15 cellular contexts compared by ENCODE assay signal in the genomic region with DNA sequence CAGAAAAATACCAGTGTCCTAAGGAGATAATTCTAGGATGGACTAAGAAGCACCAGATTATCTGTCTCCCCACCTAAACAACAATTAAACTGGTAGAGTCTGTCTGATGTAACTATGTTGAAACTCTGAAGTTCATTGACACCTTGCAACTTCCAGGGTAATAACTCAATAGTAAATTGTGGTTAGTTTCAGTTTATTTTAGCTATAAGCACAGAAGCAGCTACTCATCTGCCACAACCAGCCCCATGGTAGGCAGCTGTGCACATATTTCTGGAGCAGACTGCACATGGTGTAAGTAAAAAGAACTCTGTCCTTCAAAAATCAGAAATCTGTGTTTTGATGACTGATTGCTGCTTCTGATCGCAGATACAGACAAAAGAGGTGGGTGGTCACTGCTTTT.
DNase-seq lines count a peak whose midpoint lies in the region; ATAC-seq and TF ChIP-seq lines count a peak whose summit lies in the region.
"Had no signal": no experiment of that assay in that cellular context is flagged by ENCODE, and none has a peak within 500 bp of the region (broad histone marks: within the 10 kb centered on the region; RNA-seq: fewer than 3 reads in every experiment).

No MANE protein-coding gene starts in this region.

- H3K36me3 ChIP-seq in GM23338 (ENCODE audit: insufficient read depth) (no peaks in the 10 kb centered on the region), OCI-LY7 (ENCODE audit: insufficient read depth, low read length) (peaks cover 13% of the 10 kb centered on the region; the same call in 1 of the 2 replicates), PC-3 (ENCODE audit: low read depth, low read length) (no peaks in the 10 kb centered on the region)

- no peaks in the 10 kb centered on the region for H3K4me1 ChIP-seq in GM23338 (ENCODE audit: insufficient read depth)
- no peaks in the 10 kb centered on the region for H3K4me1 ChIP-seq in OCI-LY7 (ENCODE audit: insufficient read depth, low read length, poor library complexity, severe bottlenecking)
- H3K4me1 ChIP-seq in PC-3 (ENCODE audit: insufficient read depth, low read length): no peaks in the 10 kb centered on the region
- H3K4me1 ChIP-seq: A549 had no signal

- no peak overlapping the region for H3K27ac Mint-ChIP-seq in GM23338
- H3K27ac Mint-ChIP-seq: CD14-positive monocyte, IgD-negative memory B cell had no signal

- H3K9me3 ChIP-seq in OCI-LY7 (ENCODE audit: low read length) (peaks cover 45% of the 10 kb centered on the region; the same call in 1 of the 2 replicates), PC-3 (ENCODE audit: low read length) (no peaks in the 10 kb centered on the region)
- H3K9me3 ChIP-seq: A549 had no signal

- no TSS peak for BruUV-seq in OCI-LY7 (replicated peaks; lab: Mats Ljungman, UMichigan)
- no TSS peak for BruUV-seq in PC-3 (replicated peaks; lab: Mats Ljungman, UMichigan)

- H3K27me3 ChIP-seq in GM23338 (ENCODE audit: insufficient read depth) (no peaks in the 10 kb centered on the region), PC-3 (ENCODE audit: low read length) (no peaks in the 10 kb centered on the region)

- no peaks in the 10 kb centered on the region for H3K4me1 Mint-ChIP-seq in GM23338
- H3K4me1 Mint-ChIP-seq: CD14-positive monocyte, IgD-negative memory B cell had no signal

- H3K79me2 ChIP-seq in GM23338 (replicated peaks; ENCODE audit: insufficient read depth): no peaks in the 10 kb centered on the region
- H3K79me2 ChIP-seq in OCI-LY7 (ENCODE audit: insufficient read depth, low read depth, low read length): no peaks in the 10 kb centered on the region
- no peaks in the 10 kb centered on the region for H3K79me2 ChIP-seq in PC-3 (ENCODE audit: low read length)

- H3K9ac ChIP-seq in PC-3 (ENCODE audit: low read length): no peak overlapping the region

- H3K4me3 Mint-ChIP-seq in GM23338: no peak overlapping the region
- H3K4me3 Mint-ChIP-seq: CD14-positive monocyte, IgD-negative memory B cell had no signal

- no peaks in the 10 kb centered on the region for H3K27me3 Mint-ChIP-seq in GM23338 (ENCODE audit: insufficient read depth, low read depth, poor library complexity)
- H3K27me3 Mint-ChIP-seq: IgD-negative memory B cell had no signal

- H3K9me2 ChIP-seq in GM23338 (ENCODE audit: insufficient read depth): no peaks in the 10 kb centered on the region
- H3K9me2 ChIP-seq in OCI-LY7 (ENCODE audit: insufficient read depth, low read length): no peaks in the 10 kb centered on the region
- no peaks in the 10 kb centered on the region for H3K9me2 ChIP-seq in PC-3 (replicated peaks; ENCODE audit: low read length)

- no peak for DNase-seq in GM23338 (ENCODE audit: low spot score)
- DNase-seq in OCI-LY7 (ENCODE audit: low spot score): no peak
- DNase-seq in fibroblast of peridontal ligament (ENCODE audit: extremely low read depth): peak; percentile 45
- peak; percentile 39 for DNase-seq in skeletal muscle cell (ENCODE audit: low read depth)
- DNase-seq in PC-3: no peak
- DNase-seq in DMS53 (lab: John Stamatoyannopoulos, UW): no peak
- no peak for DNase-seq in GF-D8 (lab: John Stamatoyannopoulos, UW)
- DNase-seq: DMS 273 treated with DMSO at 0.1 percent for 48 hours, H7, NCI-H1436, NCI-H2029, NCI-H774 had no signal

- ATAC-seq in GM23338 (no peak), PC-3 (no peak)
- ATAC-seq: A549 had no signal

- H2AFZ ChIP-seq in GM23338 (0 out of 2 replicates have a peak overlapping the region, but pooled peaks have one; percentile 21), OCI-LY7 (ENCODE audit: low read length) (peak overlapping the region; percentile 69), PC-3 (ENCODE audit: low read length) (no peak overlapping the region)

- no peaks in the 10 kb centered on the region for H3F3A ChIP-seq in GM23338 (replicated peaks; ENCODE audit: low read depth)
- no peaks in the 10 kb centered on the region for H3F3A ChIP-seq in PC-3 (ENCODE audit: low read length, unreplicated experiment)

- CTCF ChIA-PET in OCI-LY7 (lab: Charles Lee; ENCODE audit: unreplicated experiment): no interaction called here
- CTCF ChIA-PET in PC-3 (lab: Charles Lee): no interaction called here

- H3K4me3 ChIP-seq in GM23338: no peak overlapping the region
- no peak overlapping the region for H3K4me3 ChIP-seq in OCI-LY7 (ENCODE audit: low read depth, low read length, poor library complexity, severe bottlenecking)
- H3K4me3 ChIP-seq in skeletal muscle cell (ENCODE audit: low read depth, low read length): no peak overlapping the region
- no peak overlapping the region for H3K4me3 ChIP-seq in PC-3 (ENCODE audit: low read length)
- H3K4me3 ChIP-seq: A549 had no signal

- no peaks in the 10 kb centered on the region for H3K36me3 Mint-ChIP-seq in GM23338 (ENCODE audit: low read depth)
- H3K36me3 Mint-ChIP-seq: CD14-positive monocyte, IgD-negative memory B cell had no signal

- intact Hi-C loops in OCI-LY7 (cut with micrococcal nuclease; ENCODE audit: unreplicated experiment): no loop called here
- intact Hi-C loops in PC-3 (cut with micrococcal nuclease): no loop called here

- no peak overlapping the region for H3K4me2 ChIP-seq in GM23338
- no peak overlapping the region for H3K4me2 ChIP-seq in OCI-LY7 (ENCODE audit: low read length)
- no peak overlapping the region for H3K4me2 ChIP-seq in PC-3 (ENCODE audit: low read length)
- H3K4me2 ChIP-seq: A549 had no signal

- TF ChIP-seq CTCF in GM23338 (conservative IDR thresholded peaks at IDR 0.05; ENCODE audit: low read depth in 2 of 2): no peak
- no peak for TF ChIP-seq CTCF in OCI-LY7 (conservative IDR thresholded peaks at IDR 0.05; ENCODE audit: low read length)
- no peak for TF ChIP-seq CTCF in PC-3 (conservative IDR thresholded peaks at IDR 0.05; ENCODE audit: low read depth, low read length)

- no peaks in the 10 kb centered on the region for H4K20me1 ChIP-seq in GM23338 (replicated peaks; ENCODE audit: insufficient read depth)
- no peaks in the 10 kb centered on the region for H4K20me1 ChIP-seq in OCI-LY7 (ENCODE audit: insufficient read depth, low read length)
- H4K20me1 ChIP-seq in PC-3 (ENCODE audit: low read length): no peaks in the 10 kb centered on the region

- POLR2A ChIA-PET in OCI-LY7 (lab: Charles Lee) (interaction anchor here (1.4 kb wide), 1 partner anchor 12 kb away, joined by 4 read pairs; no protein-coding TSS in a partner anchor), PC-3 (lab: Charles Lee; ENCODE audit: unreplicated experiment) (no interaction called here)

- no peaks in the 10 kb centered on the region for H3K9me3 Mint-ChIP-seq in GM23338

- no peak overlapping the region for H3K27ac ChIP-seq in GM23338 (ENCODE audit: low read depth)
- no peak overlapping the region for H3K27ac ChIP-seq in OCI-LY7 (ENCODE audit: low read depth, low read length, poor library complexity, severe bottlenecking)
- H3K27ac ChIP-seq in PC-3 (ENCODE audit: low read length): no peak overlapping the region
- H3K27ac ChIP-seq: A549 had no signal

TF ChIP-seq in GM23338, 12 proteins besides CTCF, POLR2A, EP300 and RAD21 (continues in another document):
- TF ChIP-seq EZH2phosphoT487 (IDR thresholded peaks at IDR 0.05; ENCODE audit: unreplicated experiment): no peak
- no peak for TF ChIP-seq ZNF331 (CRISPR knock-in tag; IDR thresholded peaks at IDR 0.05; ENCODE audit: low read depth)
- no peak for TF ChIP-seq JUNB (IDR thresholded peaks at IDR 0.05; ENCODE audit: unreplicated experiment)
- TF ChIP-seq, protein P1, sequence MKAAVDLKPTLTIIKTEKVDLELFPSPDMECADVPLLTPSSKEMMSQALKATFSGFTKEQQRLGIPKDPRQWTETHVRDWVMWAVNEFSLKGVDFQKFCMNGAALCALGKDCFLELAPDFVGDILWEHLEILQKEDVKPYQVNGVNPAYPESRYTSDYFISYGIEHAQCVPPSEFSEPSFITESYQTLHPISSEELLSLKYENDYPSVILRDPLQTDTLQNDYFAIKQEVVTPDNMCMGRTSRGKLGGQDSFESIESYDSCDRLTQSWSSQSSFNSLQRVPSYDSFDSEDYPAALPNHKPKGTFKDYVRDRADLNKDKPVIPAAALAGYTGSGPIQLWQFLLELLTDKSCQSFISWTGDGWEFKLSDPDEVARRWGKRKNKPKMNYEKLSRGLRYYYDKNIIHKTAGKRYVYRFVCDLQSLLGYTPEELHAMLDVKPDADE (IDR thresholded peaks at IDR 0.05): no peak
- TF ChIP-seq POLR2AphosphoS5 (IDR thresholded peaks at IDR 0.05; ENCODE audit: low read depth): no peak

Comparison
In these comparisons a context has a peak if more than half of its experiments do, and no peak if none do; other contexts are left out.
1. DNase-seq: peak in fibroblast of peridontal ligament (single experiment) and skeletal muscle cell (single experiment); none in GM23338 (single experiment), OCI-LY7 (single experiment), PC-3 (single experiment), DMS53 (single experiment) and GF-D8 (single experiment).